In the genomic region with DNA sequence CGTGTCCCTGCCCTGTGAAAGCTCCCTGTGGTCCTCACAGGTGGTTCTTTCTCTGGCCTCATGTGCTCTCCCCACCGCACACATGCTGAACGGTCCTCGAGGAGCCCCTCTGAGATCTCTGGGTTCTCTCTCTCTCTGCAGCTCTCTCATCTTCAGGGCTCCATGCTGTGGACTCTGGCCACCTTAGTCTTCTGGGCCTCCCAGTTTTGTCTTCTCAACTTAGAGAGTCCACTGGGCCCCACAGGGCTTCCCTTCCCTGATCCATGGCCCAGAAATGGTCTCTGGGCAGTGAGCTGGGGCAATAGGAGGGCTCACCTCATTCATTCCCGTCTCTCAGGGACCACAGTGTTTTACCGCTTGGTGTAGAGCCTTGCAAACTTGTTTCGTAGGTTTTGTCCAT, we compare ENCODE assay signal across 16 cellular contexts. TPM values are rescaled to one million over a fixed set of nuclear protein-coding genes. Genes with fewer than 3 reads are reported as not detected.
DNase-seq lines count a peak whose midpoint lies in the region; ATAC-seq and TF ChIP-seq lines count a peak whose summit lies in the region.
"Had no signal": no experiment of that assay in that cellular context is flagged by ENCODE, and none has a peak within 500 bp of the region (broad histone marks: within the 10 kb centered on the region; RNA-seq: fewer than 3 reads in every experiment).

No MANE protein-coding gene starts in this region.

- no TSS peak for BruUV-seq in PC-3 (replicated peaks; lab: Mats Ljungman, UMichigan)

- no CpG with 5 or more reads among the region's 7 CpGs for WGBS in trophoblast cell (ENCODE audit: extremely low coverage, insufficient coverage, insufficient read length)

- intact Hi-C loops in PC-3 (cut with micrococcal nuclease) = no loop called here

- H2BK12ac ChIP-seq in trophoblast cell (ENCODE audit: low read length) = peak overlapping the region; percentile 100

- peak overlapping the region; percentile 88 for H4K8ac ChIP-seq in trophoblast cell (ENCODE audit: low read depth, low read length)

- peaks cover 89% of the 10 kb centered on the region for H3K4me1 Mint-ChIP-seq in activated CD4-positive, alpha-beta T cell treated with anti-CD3 and anti-CD28 coated beads, Interleukin-2, amount 10 ng/mL, durations not matched to agents 7 days and 5 days

- peak overlapping the region; percentile 36 for H3K4me3 Mint-ChIP-seq in activated CD4-positive, alpha-beta T cell treated with anti-CD3 and anti-CD28 coated beads, Interleukin-2, amount 10 ng/mL, durations not matched to agents 7 days and 5 days
- H3K4me3 Mint-ChIP-seq: H9 had no signal

- no peaks in the 10 kb centered on the region for H3K27me3 ChIP-seq in PC-3 (ENCODE audit: low read length)
- no peaks in the 10 kb centered on the region for H3K27me3 ChIP-seq in effector memory CD4-positive, alpha-beta T cell (replicated peaks; ENCODE audit: control insufficient read depth, insufficient read depth, low read length, poor library complexity, severe bottlenecking)
- H3K27me3 ChIP-seq in trophoblast cell (ENCODE audit: insufficient read depth, low read length) = no peaks in the 10 kb centered on the region
- H3K27me3 ChIP-seq: uterus had no signal

- no peaks in the 10 kb centered on the region for H3K27me3 Mint-ChIP-seq in activated CD4-positive, alpha-beta T cell treated with anti-CD3 and anti-CD28 coated beads, Interleukin-2, amount 10 ng/mL, durations not matched to agents 7 days and 5 days

- TF ChIP-seq CTCF in PC-3 (conservative IDR thresholded peaks at IDR 0.05; ENCODE audit: low read depth, low read length) = no peak

- no peaks in the 10 kb centered on the region for H3K9me3 ChIP-seq in PC-3 (ENCODE audit: low read length)
- H3K9me3 ChIP-seq in effector memory CD4-positive, alpha-beta T cell (ENCODE audit: control insufficient read depth, low read length) = no peaks in the 10 kb centered on the region
- H3K9me3 ChIP-seq in trophoblast cell (ENCODE audit: insufficient read depth, low read depth, low read length) = peaks cover 1% of the 10 kb centered on the region
- H3K9me3 ChIP-seq: A549, heart right ventricle, SJCRH30, uterus had no signal

- H3K23ac ChIP-seq in trophoblast cell (ENCODE audit: low read length) = no peak overlapping the region

- H4K91ac ChIP-seq in trophoblast cell (ENCODE audit: low read depth, low read length) = peak overlapping the region; percentile 99

- no peaks in the 10 kb centered on the region for H3F3A ChIP-seq in PC-3 (ENCODE audit: low read length, unreplicated experiment)

- no peaks in the 10 kb centered on the region for H3K9me2 ChIP-seq in PC-3 (replicated peaks; ENCODE audit: low read length)

- H2AK5ac ChIP-seq in trophoblast cell (ENCODE audit: low read length) = peak overlapping the region; percentile 98

- peak overlapping the region; percentile 96 for H2BK5ac ChIP-seq in trophoblast cell (ENCODE audit: low read depth, low read length, poor library complexity)

- H3K4me2 ChIP-seq in PC-3 (ENCODE audit: low read length) (peak overlapping the region; percentile 68), trophoblast cell (ENCODE audit: low read length) (peak overlapping the region; percentile 6)
- H3K4me2 ChIP-seq: A549 had no signal

- H3K9ac ChIP-seq in PC-3 (ENCODE audit: low read length) (no peak overlapping the region), trophoblast cell (ENCODE audit: low read length) (no peak overlapping the region)

- H3K9me3 Mint-ChIP-seq in activated CD4-positive, alpha-beta T cell treated with anti-CD3 and anti-CD28 coated beads, Interleukin-2, amount 10 ng/mL, durations not matched to agents 7 days and 5 days = no peaks in the 10 kb centered on the region
- H3K9me3 Mint-ChIP-seq: H9 had no signal

- POLR2A ChIA-PET in activated CD4-positive, alpha-beta T cell treated with anti-CD3 and anti-CD28 coated beads, Interleukin-2, amount 10 ng/mL, durations not matched to agents 7 days and 5 days (lab: Charles Lee) = no interaction called here
- POLR2A ChIA-PET in PC-3 (lab: Charles Lee; ENCODE audit: unreplicated experiment) = no interaction called here

- no peak for ATAC-seq in PC-3
- ATAC-seq: heart right ventricle had no signal

- peak overlapping the region; percentile 52 for H4K12ac ChIP-seq in trophoblast cell (ENCODE audit: low read depth, low read length)

- H3K4ac ChIP-seq in trophoblast cell (ENCODE audit: low read depth, low read length) = peak overlapping the region; percentile 86

- peak overlapping the region; percentile 99 for H2BK120ac ChIP-seq in trophoblast cell (ENCODE audit: insufficient read depth, low read length, poor library complexity)

- no peak for DNase-seq in activated CD4-positive, alpha-beta T cell treated with anti-CD3 and anti-CD28 coated beads, Interleukin-2, amount 10 ng/mL, durations not matched to agents 7 days and 5 days
- DNase-seq in activated CD4-positive, alpha-beta T cell treated with anti-CD3 and anti-CD28 coated beads for 1 hour = no peak
- DNase-seq in PC-3 = no peak
- DNase-seq in effector memory CD4-positive, alpha-beta T cell = no peak
- no peak for DNase-seq in trophoblast cell
- DNase-seq in NCI-H345 treated with DMSO at 0.1 percent for 48 hours (lab: John Stamatoyannopoulos, UW; ENCODE audit: unreplicated experiment) = no peak
- DNase-seq in GF-D8 (lab: John Stamatoyannopoulos, UW) = no peak
- no peak for DNase-seq in NCI-H1436 treated with DMSO at 0.1 percent for 48 hours (lab: John Stamatoyannopoulos, UW)
- DNase-seq: H9, heart right ventricle, NCI-H1092 treated with DMSO at 0.1 percent for 48 hours, NCI-H2227 treated with DMSO at 0.1 percent for 48 hours, retina, SJCRH30, uterus had no signal

- peaks cover 37% of the 10 kb centered on the region for H3K79me1 ChIP-seq in trophoblast cell (ENCODE audit: low read length)

- H3K36me3 ChIP-seq in PC-3 (ENCODE audit: low read depth, low read length) = no peaks in the 10 kb centered on the region
- H3K36me3 ChIP-seq in effector memory CD4-positive, alpha-beta T cell (ENCODE audit: control insufficient read depth, insufficient read depth, low read length) = peaks cover 45% of the 10 kb centered on the region
- peaks cover 0 to 3% of the 10 kb centered on the region in 2 experiments for H3K36me3 ChIP-seq in trophoblast cell (ENCODE audit: control insufficient read depth in 1 of 2, insufficient read depth in 2 of 2, low read length in 2 of 2)
- H3K36me3 ChIP-seq: SJCRH30, uterus had no signal

- H3K79me2 ChIP-seq in PC-3 (ENCODE audit: low read length) (no peaks in the 10 kb centered on the region), trophoblast cell (ENCODE audit: control insufficient read depth, insufficient read depth, low read length, poor library complexity) (peaks cover 12% of the 10 kb centered on the region)

- H3K4me3 ChIP-seq in PC-3 (ENCODE audit: low read length) (no peak overlapping the region), trophoblast cell (ENCODE audit: low read depth, low read length) (no peak overlapping the region)
- no peak overlapping the region for H3K4me3 ChIP-seq in effector memory CD4-positive, alpha-beta T cell (ENCODE audit: insufficient read depth, low read depth, low read length, poor library complexity, severe bottlenecking)
- H3K4me3 ChIP-seq: A549, heart right ventricle, SJCRH30, uterus had no signal

- peak overlapping the region; percentile 88 for H3K18ac ChIP-seq in trophoblast cell (ENCODE audit: low read length)

- H2AFZ ChIP-seq in PC-3 (ENCODE audit: low read length) (peak overlapping the region; percentile 52; the same call in 1 of the 2 replicates), trophoblast cell (ENCODE audit: insufficient read depth, low read length, poor library complexity) (peak overlapping the region; percentile 56)

- peak overlapping the region; percentile 54 for H3K27ac Mint-ChIP-seq in activated CD4-positive, alpha-beta T cell treated with anti-CD3 and anti-CD28 coated beads, Interleukin-2, amount 10 ng/mL, durations not matched to agents 7 days and 5 days
- H3K27ac Mint-ChIP-seq: H9 had no signal

- H3K27ac ChIP-seq in PC-3 (ENCODE audit: low read length) = peak overlapping the region; percentile 47
- peak overlapping the region; percentile 22 for H3K27ac ChIP-seq in effector memory CD4-positive, alpha-beta T cell (ENCODE audit: insufficient read depth, low read length, poor library complexity, severe bottlenecking)
- H3K27ac ChIP-seq in trophoblast cell (ENCODE audit: low read depth, low read length) = peak overlapping the region; percentile 82
- H3K27ac ChIP-seq: A549, SJCRH30, uterus had no signal

- H4K20me1 ChIP-seq in PC-3 (ENCODE audit: low read length) = no peaks in the 10 kb centered on the region

- peak overlapping the region; percentile 98 for H3K14ac ChIP-seq in trophoblast cell (ENCODE audit: low read length)

- CTCF ChIA-PET in activated CD4-positive, alpha-beta T cell treated with anti-CD3 and anti-CD28 coated beads, Interleukin-2, amount 10 ng/mL, durations not matched to agents 7 days and 5 days (lab: Charles Lee) = interaction anchor here (0.7 kb wide), 2 partner anchors 18 to 32 kb away, joined by 3 read pairs; no protein-coding TSS in a partner anchor
- CTCF ChIA-PET in PC-3 (lab: Charles Lee) = no interaction called here

- H3K4me1 ChIP-seq in PC-3 (ENCODE audit: insufficient read depth, low read length) (peaks cover 27% of the 10 kb centered on the region), trophoblast cell (ENCODE audit: control insufficient read depth in 1 of 2, insufficient read depth in 2 of 2, low read length in 2 of 2) (peaks cover 42 to 44% of the 10 kb centered on the region in 2 experiments)
- H3K4me1 ChIP-seq in effector memory CD4-positive, alpha-beta T cell (ENCODE audit: control insufficient read depth, insufficient read depth, low read length, poor library complexity, severe bottlenecking) = peaks cover 78% of the 10 kb centered on the region
- H3K4me1 ChIP-seq: A549, SJCRH30, uterus had no signal

- peaks cover 71% of the 10 kb centered on the region for H3K36me3 Mint-ChIP-seq in activated CD4-positive, alpha-beta T cell treated with anti-CD3 and anti-CD28 coated beads, Interleukin-2, amount 10 ng/mL, durations not matched to agents 7 days and 5 days (ENCODE audit: low read depth)

RNA-seq across cellular contexts. Expression of gene FGD3, which starts 26.4 kb away (rescaled TPM):
- total RNA-seq in activated CD4-positive, alpha-beta T cell treated with anti-CD3 and anti-CD28 coated beads, Interleukin-2, amount 10 ng/mL, durations not matched to agents 7 days and 5 days = 100 to 1,000 TPM; 148 to 156 TPM
- 5.4 and 6.3 TPM in 2 replicates for total RNA-seq in PC-3 (2014; rRNA removed)
- polyA plus RNA-seq in trophoblast cell (2013) = 3.2 and 3.7 TPM in 2 replicates

Comparison
In these comparisons a context has a peak if more than half of its experiments do, and no peak if none do; other contexts are left out.
1. H3K27ac ChIP-seq: peak in every context shown above with its lines; median percentile 82 in trophoblast cell; 47 in PC-3; 22 in effector memory CD4-positive, alpha-beta T cell.
2. RNA of gene FGD3, which starts 26.4 kb away (total RNA-seq): 148 to 156 TPM in activated CD4-positive, alpha-beta T cell treated with anti-CD3 and anti-CD28 coated beads, Interleukin-2, amount 10 ng/mL, durations not matched to agents 7 days and 5 days; 5.4 to 6.3 TPM in PC-3; every median in the first group is over 10 times any median in the second.